1 cellular context compared by ENCODE assay signal in genomic region chr16:11681526-11681925, GRCh38.
TF ChIP-seq lines count a peak whose summit lies in the region.

No MANE protein-coding gene starts in this region.

TF ChIP-seq in GM12878, 131 proteins besides CTCF, POLR2A, EP300 and RAD21 (continued from another document):
- TF ChIP-seq SMAD1 (IDR thresholded peaks at IDR 0.05; ENCODE audit: low read depth, partially characterized antibody) (peak; percentile 75), GATAD2B (conservative IDR thresholded peaks at IDR 0.05; ENCODE audit: low read depth) (peak; percentile 70; the same call in 1 of the 2 replicates), RELA (IDR thresholded peaks at IDR 0.05; ENCODE audit: borderline replicate concordance, partially characterized antibody) (no peak), PAX5 (IDR thresholded peaks at IDR 0.05; ENCODE audit: borderline replicate concordance, low read depth, low read length) (peak; percentile 32; the same call in 1 of the 2 replicates), ZNF384 (IDR thresholded peaks at IDR 0.05; ENCODE audit: borderline replicate concordance, low read depth, low read length) (0 out of 2 replicates have a peak, but pooled peaks have one; percentile 4), BCL11A (IDR thresholded peaks at IDR 0.05; ENCODE audit: low read depth, low read length) (0 out of 2 replicates have a peak, but pooled peaks have one; percentile 12), FOXK2 (IDR thresholded peaks at IDR 0.05) (no peak), BHLHE40 (IDR thresholded peaks at IDR 0.05; ENCODE audit: borderline replicate concordance in 1 of 2, low read depth in 2 of 2, low read length in 1 of 2) (0 out of 4 replicates have a peak, but pooled peaks of 1 of the 2 experiments have one; percentile 28), E4F1 (IDR thresholded peaks at IDR 0.05; ENCODE audit: borderline replicate concordance, partially characterized antibody) (no peak), SPI1 (IDR thresholded peaks at IDR 0.05; ENCODE audit: borderline replicate concordance, insufficient read depth, low read depth, low read length) (no peak), CHD1 (IDR thresholded peaks at IDR 0.05; ENCODE audit: low read depth, low read length) (no peak), IKZF1 (conservative IDR thresholded peaks at IDR 0.05) (peak; percentile 72), RB1 (IDR thresholded peaks at IDR 0.05; ENCODE audit: borderline replicate concordance) (no peak), NKRF (conservative IDR thresholded peaks at IDR 0.05) (0 out of 2 replicates have a peak, but pooled peaks have one; percentile 21), ZNF687 (IDR thresholded peaks at IDR 0.05) (no peak; the same call in 1 of the 2 replicates), TBL1XR1 (IDR thresholded peaks at IDR 0.05; ENCODE audit: low read depth, low read length) (no peak), TCF12 (IDR thresholded peaks at IDR 0.05; ENCODE audit: low read depth, low read length) (peak; percentile 35; the same call in 1 of the 2 replicates), ETV6 (conservative IDR thresholded peaks at IDR 0.05 in 1 of 2, IDR thresholded peaks at IDR 0.05 in 1 of 2; ENCODE audit: borderline replicate concordance in 1 of 2, low read depth in 1 of 2) (0 out of 4 replicates have a peak, but pooled peaks of 1 of the 2 experiments have one; percentile 37), CHD2 (IDR thresholded peaks at IDR 0.05; ENCODE audit: borderline replicate concordance, low read depth, low read length) (no peak), IKZF2 (IDR thresholded peaks at IDR 0.05) (no peak; a peak in 2 of 4 replicates), NFXL1 (IDR thresholded peaks at IDR 0.05; ENCODE audit: borderline replicate concordance) (peak; percentile 92), ESRRA (IDR thresholded peaks at IDR 0.05; ENCODE audit: low read length) (no peak), POLR2AphosphoS5 (IDR thresholded peaks at IDR 0.05; ENCODE audit: low read length) (0 out of 2 replicates have a peak, but pooled peaks have one; percentile 29), MEF2B (IDR thresholded peaks at IDR 0.05; ENCODE audit: partially characterized antibody, poor library complexity, severe bottlenecking) (peak; percentile 72)
- TF ChIP-seq, protein P1, sequence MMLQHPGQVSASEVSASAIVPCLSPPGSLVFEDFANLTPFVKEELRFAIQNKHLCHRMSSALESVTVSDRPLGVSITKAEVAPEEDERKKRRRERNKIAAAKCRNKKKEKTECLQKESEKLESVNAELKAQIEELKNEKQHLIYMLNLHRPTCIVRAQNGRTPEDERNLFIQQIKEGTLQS (IDR thresholded peaks at IDR 0.05; ENCODE audit: borderline replicate concordance, extremely low read depth, low read depth, low read length): no peak
- TF ChIP-seq, protein P2, sequence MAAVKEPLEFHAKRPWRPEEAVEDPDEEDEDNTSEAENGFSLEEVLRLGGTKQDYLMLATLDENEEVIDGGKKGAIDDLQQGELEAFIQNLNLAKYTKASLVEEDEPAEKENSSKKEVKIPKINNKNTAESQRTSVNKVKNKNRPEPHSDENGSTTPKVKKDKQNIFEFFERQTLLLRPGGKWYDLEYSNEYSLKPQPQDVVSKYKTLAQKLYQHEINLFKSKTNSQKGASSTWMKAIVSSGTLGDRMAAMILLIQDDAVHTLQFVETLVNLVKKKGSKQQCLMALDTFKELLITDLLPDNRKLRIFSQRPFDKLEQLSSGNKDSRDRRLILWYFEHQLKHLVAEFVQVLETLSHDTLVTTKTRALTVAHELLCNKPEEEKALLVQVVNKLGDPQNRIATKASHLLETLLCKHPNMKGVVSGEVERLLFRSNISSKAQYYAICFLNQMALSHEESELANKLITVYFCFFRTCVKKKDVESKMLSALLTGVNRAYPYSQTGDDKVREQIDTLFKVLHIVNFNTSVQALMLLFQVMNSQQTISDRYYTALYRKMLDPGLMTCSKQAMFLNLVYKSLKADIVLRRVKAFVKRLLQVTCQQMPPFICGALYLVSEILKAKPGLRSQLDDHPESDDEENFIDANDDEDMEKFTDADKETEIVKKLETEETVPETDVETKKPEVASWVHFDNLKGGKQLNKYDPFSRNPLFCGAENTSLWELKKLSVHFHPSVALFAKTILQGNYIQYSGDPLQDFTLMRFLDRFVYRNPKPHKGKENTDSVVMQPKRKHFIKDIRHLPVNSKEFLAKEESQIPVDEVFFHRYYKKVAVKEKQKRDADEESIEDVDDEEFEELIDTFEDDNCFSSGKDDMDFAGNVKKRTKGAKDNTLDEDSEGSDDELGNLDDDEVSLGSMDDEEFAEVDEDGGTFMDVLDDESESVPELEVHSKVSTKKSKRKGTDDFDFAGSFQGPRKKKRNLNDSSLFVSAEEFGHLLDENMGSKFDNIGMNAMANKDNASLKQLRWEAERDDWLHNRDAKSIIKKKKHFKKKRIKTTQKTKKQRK (IDR thresholded peaks at IDR 0.05; ENCODE audit: low read depth, low read length): no peak
TF ChIP-seq in GM12878: peak in this region for 16.
